Comparison of ENCODE assay signal across 11 cellular contexts in the genomic region with DNA sequence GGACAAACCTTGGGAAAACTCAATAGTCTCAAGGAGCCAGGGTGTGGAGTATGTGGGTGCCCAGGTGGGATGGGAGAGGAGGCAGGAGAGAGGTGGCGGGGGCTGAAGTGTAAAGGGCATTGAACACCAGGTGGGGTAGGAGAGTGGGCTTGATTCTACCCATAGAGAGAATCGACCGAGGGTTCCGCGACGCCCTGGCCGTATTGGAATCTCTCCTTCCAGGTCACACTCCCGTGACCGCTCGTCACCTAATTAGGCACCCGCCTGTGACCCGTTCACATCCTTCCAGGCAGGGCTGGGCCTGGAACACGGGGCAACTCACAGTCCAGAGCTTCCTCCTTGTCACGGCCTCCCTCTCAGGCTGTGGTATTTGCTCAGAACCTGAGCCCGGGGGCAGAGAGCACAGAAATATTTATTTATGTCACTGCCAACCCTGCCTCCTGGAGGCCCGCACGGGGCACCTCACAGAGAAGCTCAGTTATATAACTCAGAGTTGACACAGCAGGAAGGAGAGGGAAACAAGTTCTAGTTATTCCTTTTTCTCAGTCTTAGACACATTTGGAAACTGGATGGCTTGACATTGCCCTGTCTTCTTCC. TPM values are rescaled to one million over a fixed set of nuclear protein-coding genes. Genes with fewer than 3 reads are reported as not detected.
A peak's percentile ranks its signal among the peaks of the same experiment; 100 is the strongest.
DNase-seq lines count a peak whose midpoint lies in the region; ATAC-seq and TF ChIP-seq lines count a peak whose summit lies in the region.
"Had no signal": no experiment of that assay in that cellular context is flagged by ENCODE, and none has a peak within 500 bp of the region (broad histone marks: within the 10 kb centered on the region; RNA-seq: fewer than 3 reads in every experiment).

No MANE protein-coding gene starts in this region.

- H3K36me3 ChIP-seq in Panc1 (ENCODE audit: control insufficient read depth, insufficient read depth, low read length) (no peaks in the 10 kb centered on the region), left ventricle myocardium inferior (no peaks in the 10 kb centered on the region)

- intact Hi-C loops in Panc1 (cut with micrococcal nuclease; ENCODE audit: unreplicated experiment) (no loop called here), left ventricle myocardium inferior (cut with micrococcal nuclease) (no loop called here)

- CTCF ChIA-PET in Panc1 (lab: Charles Lee), result interaction anchor here (1.1 kb wide), 1 partner anchor 19 kb away, joined by 6 read pairs; no protein-coding TSS in a partner anchor

- H3K27ac ChIP-seq in Panc1 (ENCODE audit: low read length) (peak overlapping the region; percentile 27; the same call in 1 of the 2 replicates), left ventricle myocardium inferior (replicated peaks) (peak overlapping the region; percentile 16)

- H3K27ac Mint-ChIP-seq in progenitor cell of endocrine pancreas, result peak overlapping the region; percentile 77

- POLR2A ChIA-PET in Panc1 (lab: Charles Lee), result no interaction called here

- H3K27me3 ChIP-seq in Panc1 (ENCODE audit: control insufficient read depth, insufficient read depth, low read length) (no peaks in the 10 kb centered on the region), left ventricle myocardium inferior (ENCODE audit: low read depth) (no peaks in the 10 kb centered on the region)

- TF ChIP-seq CTCF in Panc1 (IDR thresholded peaks at IDR 0.05) (no peak), left ventricle myocardium inferior (IDR thresholded peaks at IDR 0.05; ENCODE audit: borderline replicate concordance) (no peak), progenitor cell of endocrine pancreas (IDR thresholded peaks at IDR 0.05; ENCODE audit: unreplicated experiment) (peak; percentile 15)

- no peak overlapping the region for H3K4me3 Mint-ChIP-seq in progenitor cell of endocrine pancreas (ENCODE audit: low read depth)

- H3K9me3 ChIP-seq in Panc1 (ENCODE audit: control insufficient read depth, insufficient read depth, low read depth, low read length) (no peaks in the 10 kb centered on the region), left ventricle myocardium inferior (replicated peaks) (no peaks in the 10 kb centered on the region)

- H3K4me1 ChIP-seq in Panc1 (ENCODE audit: control insufficient read depth, insufficient read depth, low read length) (peaks cover 10% of the 10 kb centered on the region), left ventricle myocardium inferior (peaks cover 3% of the 10 kb centered on the region)

- peak; percentile 40 for DNase-seq in EH (ENCODE audit: low read depth)
- no peak for DNase-seq in Panc1 (ENCODE audit: low read depth, low spot score)
- DNase-seq in left ventricle myocardium inferior, result no peak
- no peak for DNase-seq in progenitor cell of endocrine pancreas (ENCODE audit: low spot score, unreplicated experiment)
- no peak for DNase-seq in stimulated activated CD4-positive, alpha-beta T cell treated with anti-CD3 and anti-CD28 coated beads, Interleukin-4, amount 100 ng/mL, for 24 hours
- DNase-seq in NCI-H446 treated with DMSO at 0.1 percent for 48 hours (lab: John Stamatoyannopoulos, UW), result no peak
- DNase-seq: activated CD4-positive, alpha-beta T cell treated with anti-CD3 and anti-CD28 coated beads for 48 hours; foreskin fibroblast had no signal

- H3K4me3 ChIP-seq in Panc1 (ENCODE audit: low read depth in 2 of 2, low read length in 2 of 2) (no peak overlapping the region), left ventricle myocardium inferior (no peak overlapping the region)

- in situ Hi-C loops in Panc1 (cut with HindIII; ENCODE audit: low pct_unique_long_range_greater_than_20kb, low sequenced_read_pairs), result no loop called here

- no peaks in the 10 kb centered on the region for H3K9me3 Mint-ChIP-seq in progenitor cell of endocrine pancreas (ENCODE audit: low read depth)

- ATAC-seq in Panc1, result peak; percentile 89
- ATAC-seq in HG03196 (IDR thresholded peaks at IDR 0.05; ENCODE audit: unreplicated experiment), result no peak
- ATAC-seq in GM18517 (IDR thresholded peaks at IDR 0.05; ENCODE audit: unreplicated experiment), result no peak

- H3K27me3 Mint-ChIP-seq in progenitor cell of endocrine pancreas, result peaks cover 11% of the 10 kb centered on the region

- H3K36me3 Mint-ChIP-seq in progenitor cell of endocrine pancreas (ENCODE audit: insufficient read depth), result no peaks in the 10 kb centered on the region

- BruUV-seq in Panc1 (replicated peaks; lab: Mats Ljungman, UMichigan), result no TSS peak

- H3K4me1 Mint-ChIP-seq in progenitor cell of endocrine pancreas (ENCODE audit: low read depth), result peaks cover 7% of the 10 kb centered on the region

RNA-seq across cellular contexts. Expression of a gene that starts 12.0 kb away (rescaled TPM):
- 0.33 TPM for total RNA-seq in Panc1 (2021; ENCODE audit: unreplicated experiment)
- 0.25 TPM for polyA plus RNA-seq in Panc1 (2012; ENCODE audit: insufficient read length)
- 0.11 TPM for total RNA-seq in left ventricle myocardium inferior
- total RNA-seq in progenitor cell of endocrine pancreas, result 1.3 and 1.7 TPM in 2 replicates
- total RNA-seq: pulmonary artery endothelial cell had no signal
